Comparison of ENCODE assay signal across 18 cellular contexts in the genomic region with DNA sequence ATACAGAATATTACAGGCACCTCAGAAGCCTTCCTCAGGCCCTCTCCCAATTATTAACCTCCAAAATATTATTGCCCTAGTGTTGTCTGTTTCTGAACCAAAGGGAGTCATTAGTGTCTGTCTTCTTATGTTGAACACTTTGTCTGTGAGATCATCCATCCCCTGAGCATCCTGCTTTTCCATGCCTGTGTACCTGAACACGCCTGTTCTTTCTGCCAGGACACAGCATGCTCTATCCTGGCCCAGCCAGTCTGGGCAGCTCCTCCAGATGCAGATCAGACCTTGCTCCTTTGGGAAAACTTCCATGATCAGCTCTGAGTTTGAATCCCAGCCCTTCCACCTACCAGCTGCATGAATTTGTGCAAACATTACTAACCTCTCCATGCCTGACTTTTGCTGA. TPM values are rescaled to one million over a fixed set of nuclear protein-coding genes. Genes with fewer than 3 reads are reported as not detected.
DNase-seq lines count a peak whose midpoint lies in the region; ATAC-seq and TF ChIP-seq lines count a peak whose summit lies in the region.
"Had no signal": no experiment of that assay in that cellular context is flagged by ENCODE, and none has a peak within 500 bp of the region (broad histone marks: within the 10 kb centered on the region; RNA-seq: fewer than 3 reads in every experiment).

No MANE protein-coding gene starts in this region.

- POLR2A ChIA-PET in activated CD8-positive, alpha-beta T cell treated with anti-CD3 and anti-CD28 coated beads for 36 hours (lab: Charles Lee), result interaction anchor here (5.2 to 10.2 kb wide), 2 partner anchors 12 to 14 kb away, joined by 39 to 128 read pairs; a partner anchor contains a TSS

- peaks cover 4% of the 10 kb centered on the region for H3K9me3 Mint-ChIP-seq in activated CD8-positive, alpha-beta memory T cell treated with anti-CD3 and anti-CD28 coated beads, Interleukin-2, amount 10 ng/mL, durations not matched to agents 7 days and 5 days (ENCODE audit: low read depth)
- H3K9me3 Mint-ChIP-seq in activated CD8-positive, alpha-beta T cell treated with anti-CD3 and anti-CD28 coated beads for 36 hours, result peaks cover 4% of the 10 kb centered on the region
- H3K9me3 Mint-ChIP-seq in stimulated activated effector memory CD8-positive, alpha-beta T cell treated with anti-CD3 and anti-CD28 coated beads, Interleukin-12 subunit alpha, Interleukin-12 subunit beta, amount 100 ng/mL, for 72 hours, result peaks cover 4% of the 10 kb centered on the region

- ATAC-seq in activated CD8-positive, alpha-beta memory T cell treated with anti-CD3 and anti-CD28 coated beads, Interleukin-2, amount 10 ng/mL, durations not matched to agents 7 days and 5 days, result no peak
- no peak for ATAC-seq in activated CD8-positive, alpha-beta T cell treated with anti-CD3 and anti-CD28 coated beads for 36 hours
- ATAC-seq in stimulated activated effector memory CD8-positive, alpha-beta T cell treated with anti-CD3 and anti-CD28 coated beads, Interleukin-12 subunit alpha, Interleukin-12 subunit beta, amount 100 ng/mL, for 72 hours, result no peak
- ATAC-seq in HG03439 (IDR thresholded peaks at IDR 0.05; ENCODE audit: unreplicated experiment), result no peak

- no peak overlapping the region for H3K4me3 Mint-ChIP-seq in activated CD8-positive, alpha-beta memory T cell treated with anti-CD3 and anti-CD28 coated beads, Interleukin-2, amount 10 ng/mL, durations not matched to agents 7 days and 5 days
- H3K4me3 Mint-ChIP-seq in activated CD8-positive, alpha-beta T cell treated with anti-CD3 and anti-CD28 coated beads for 36 hours, result no peak overlapping the region
- no peak overlapping the region for H3K4me3 Mint-ChIP-seq in stimulated activated effector memory CD8-positive, alpha-beta T cell treated with anti-CD3 and anti-CD28 coated beads, Interleukin-12 subunit alpha, Interleukin-12 subunit beta, amount 100 ng/mL, for 72 hours

- peak overlapping the region; percentile 70 for H3K27ac ChIP-seq in epithelial cell of prostate
- H3K27ac ChIP-seq: brain microvascular endothelial cell, dorsolateral prefrontal cortex had no signal

- DNase-seq in activated CD8-positive, alpha-beta memory T cell treated with anti-CD3 and anti-CD28 coated beads, Interleukin-2, amount 10 ng/mL, durations not matched to agents 7 days and 5 days, result no peak
- no peak for DNase-seq in activated CD8-positive, alpha-beta memory T cell treated with anti-CD3 and anti-CD28 coated beads, Interleukin-2, amount 50 U/mL, for 4 hours
- DNase-seq in activated CD8-positive, alpha-beta T cell treated with anti-CD3 and anti-CD28 coated beads for 36 hours, result no peak
- no peak for DNase-seq in epithelial cell of prostate (ENCODE audit: low read depth, low spot score)
- no peak for DNase-seq in stimulated activated effector memory CD8-positive, alpha-beta T cell treated with anti-CD3 and anti-CD28 coated beads, Interleukin-12 subunit alpha, Interleukin-12 subunit beta, amount 100 ng/mL, for 72 hours (ENCODE audit: low spot score in 2 of 2)
- DNase-seq in NCI-H82 treated with DMSO at 0.1 percent for 48 hours (lab: John Stamatoyannopoulos, UW; ENCODE audit: unreplicated experiment), result no peak
- DNase-seq in activated CD4-positive, CD25-positive, alpha-beta regulatory T cell treated with anti-CD3 and anti-CD28 coated beads, Interleukin-2, amount 50 U/mL, for 72 hours, result no peak
- DNase-seq: activated effector memory CD4-positive, alpha-beta T cell treated with anti-CD3 and anti-CD28 coated beads, Interleukin-2, amount 50 U/mL, for 16 hours; brain microvascular endothelial cell; dorsolateral prefrontal cortex; kidney glomerular epithelial cell; NCI-H1048; NCI-H774; stimulated activated CD4-positive, alpha-beta T cell treated with anti-CD3 and anti-CD28 coated beads, Interleukin-4, amount 100 ng/mL, for 24 hours; trophoblast cell had no signal

- peak overlapping the region; percentile 61 for H3K27ac Mint-ChIP-seq in activated CD8-positive, alpha-beta memory T cell treated with anti-CD3 and anti-CD28 coated beads, Interleukin-2, amount 10 ng/mL, durations not matched to agents 7 days and 5 days
- H3K27ac Mint-ChIP-seq in activated CD8-positive, alpha-beta T cell treated with anti-CD3 and anti-CD28 coated beads for 36 hours, result peak overlapping the region; percentile 75
- H3K27ac Mint-ChIP-seq in stimulated activated effector memory CD8-positive, alpha-beta T cell treated with anti-CD3 and anti-CD28 coated beads, Interleukin-12 subunit alpha, Interleukin-12 subunit beta, amount 100 ng/mL, for 72 hours, result peak overlapping the region; percentile 74

- no peak for TF ChIP-seq CTCF in activated CD8-positive, alpha-beta T cell treated with anti-CD3 and anti-CD28 coated beads for 36 hours (IDR thresholded peaks at IDR 0.05)

- CTCF ChIA-PET in activated CD8-positive, alpha-beta memory T cell treated with anti-CD3 and anti-CD28 coated beads, Interleukin-2, amount 10 ng/mL, durations not matched to agents 7 days and 5 days (lab: Charles Lee), result interaction anchor here (1.2 to 1.3 kb wide), 2 partner anchors 9 to 10 kb away, joined by 3 to 5 read pairs; no protein-coding TSS in a partner anchor
- CTCF ChIA-PET in activated CD8-positive, alpha-beta T cell treated with anti-CD3 and anti-CD28 coated beads for 36 hours (lab: Charles Lee), result no interaction called here

- no peaks in the 10 kb centered on the region for H3K27me3 Mint-ChIP-seq in activated CD8-positive, alpha-beta memory T cell treated with anti-CD3 and anti-CD28 coated beads, Interleukin-2, amount 10 ng/mL, durations not matched to agents 7 days and 5 days
- no peaks in the 10 kb centered on the region for H3K27me3 Mint-ChIP-seq in activated CD8-positive, alpha-beta T cell treated with anti-CD3 and anti-CD28 coated beads for 36 hours

- H3K36me3 Mint-ChIP-seq in activated CD8-positive, alpha-beta memory T cell treated with anti-CD3 and anti-CD28 coated beads, Interleukin-2, amount 10 ng/mL, durations not matched to agents 7 days and 5 days, result peaks cover 4% of the 10 kb centered on the region
- H3K36me3 Mint-ChIP-seq in activated CD8-positive, alpha-beta T cell treated with anti-CD3 and anti-CD28 coated beads for 36 hours (ENCODE audit: low read depth), result peaks cover 4% of the 10 kb centered on the region
- H3K36me3 Mint-ChIP-seq in stimulated activated effector memory CD8-positive, alpha-beta T cell treated with anti-CD3 and anti-CD28 coated beads, Interleukin-12 subunit alpha, Interleukin-12 subunit beta, amount 100 ng/mL, for 72 hours, result no peaks in the 10 kb centered on the region

- peaks cover 45% of the 10 kb centered on the region for H3K4me1 Mint-ChIP-seq in activated CD8-positive, alpha-beta memory T cell treated with anti-CD3 and anti-CD28 coated beads, Interleukin-2, amount 10 ng/mL, durations not matched to agents 7 days and 5 days
- H3K4me1 Mint-ChIP-seq in activated CD8-positive, alpha-beta T cell treated with anti-CD3 and anti-CD28 coated beads for 36 hours (ENCODE audit: low read depth), result peaks cover 54% of the 10 kb centered on the region
- peaks cover 51% of the 10 kb centered on the region for H3K4me1 Mint-ChIP-seq in stimulated activated effector memory CD8-positive, alpha-beta T cell treated with anti-CD3 and anti-CD28 coated beads, Interleukin-12 subunit alpha, Interleukin-12 subunit beta, amount 100 ng/mL, for 72 hours

- intact Hi-C loops in activated CD8-positive, alpha-beta T cell treated with anti-CD3 and anti-CD28 coated beads for 36 hours (cut with micrococcal nuclease), result no loop called here

RNA-seq across cellular contexts. Expression of a gene that starts 11.0 kb away (rescaled TPM):
- total RNA-seq in activated CD8-positive, alpha-beta memory T cell treated with anti-CD3 and anti-CD28 coated beads, Interleukin-2, amount 10 ng/mL, durations not matched to agents 7 days and 5 days, result 100 to 1,000 TPM; 254 to 340 TPM
- 100 to 1,000 TPM; 292 to 310 TPM for total RNA-seq in activated CD8-positive, alpha-beta T cell treated with anti-CD3 and anti-CD28 coated beads for 36 hours

RNA-seq across cellular contexts. Expression of a gene that starts 40.0 kb away (rescaled TPM):
- not detected for total RNA-seq in activated CD8-positive, alpha-beta memory T cell treated with anti-CD3 and anti-CD28 coated beads, Interleukin-2, amount 10 ng/mL, durations not matched to agents 7 days and 5 days
- total RNA-seq in activated CD8-positive, alpha-beta T cell treated with anti-CD3 and anti-CD28 coated beads for 36 hours, result not detected
- total RNA-seq: dorsolateral prefrontal cortex, osteocyte, RPMI7951 had no signal
